In the genomic region with DNA sequence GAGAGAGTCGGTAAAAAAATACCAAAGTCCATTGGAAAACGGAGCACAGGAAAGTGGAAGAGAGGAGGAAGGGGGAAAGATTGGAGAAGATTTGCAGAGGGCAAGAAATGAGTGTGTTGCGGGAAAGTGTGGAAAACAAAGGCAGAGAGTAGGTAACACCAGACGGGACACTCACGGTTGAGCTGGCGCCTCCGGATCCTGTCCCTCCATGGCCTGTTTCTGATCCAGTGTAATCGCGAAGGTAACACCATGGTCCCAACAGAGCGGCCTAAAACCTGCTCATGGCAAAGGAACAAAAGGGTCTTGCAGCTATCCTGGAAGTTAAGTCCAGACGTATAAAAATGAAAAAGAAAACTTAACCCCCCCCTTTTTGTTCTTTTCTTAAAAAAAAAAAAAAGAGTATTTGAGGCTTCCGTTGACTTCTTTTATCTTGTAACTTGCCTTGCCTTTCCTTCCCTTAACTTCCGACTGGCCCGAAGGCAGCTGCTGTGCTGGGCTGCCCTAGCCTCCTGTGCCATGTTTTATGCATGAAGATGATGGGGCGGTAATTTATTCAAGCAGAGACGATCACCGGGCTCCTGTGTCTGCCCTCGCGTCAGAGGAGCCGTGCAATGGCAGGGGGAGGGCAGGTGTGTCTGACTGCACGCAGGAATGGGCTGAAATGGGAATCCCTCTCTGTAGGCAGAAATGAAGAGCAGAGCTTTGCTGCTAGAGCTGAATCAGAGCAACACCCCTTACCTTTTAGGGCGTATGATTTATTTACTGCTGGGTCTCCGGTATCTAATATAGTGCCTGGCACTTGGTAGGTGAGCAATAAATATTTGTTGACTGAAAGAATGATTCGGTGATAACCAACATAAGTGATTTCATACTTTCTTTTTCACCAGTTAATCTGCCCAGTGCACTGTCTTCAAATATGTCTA, we compare ENCODE assay signal across 8 cellular contexts.
DNase-seq lines count a peak whose midpoint lies in the region; ATAC-seq lines count a peak whose summit lies in the region.

No MANE protein-coding gene starts in this region.

- ATAC-seq in GM19438 (IDR thresholded peaks at IDR 0.05; ENCODE audit: low read depth, unreplicated experiment), result peak; percentile 41

- DNase-seq in NCI-H2029 (lab: John Stamatoyannopoulos, UW) (peak; percentile 67), activated gamma-delta T cell (lab: John Stamatoyannopoulos, UW) (peak; percentile 26), retina (peak; percentile 30), putamen (ENCODE audit: low spot score) (no peak), MV-4-11 (lab: John Stamatoyannopoulos, UW) (no peak), NCI-H446 treated with DMSO at 0.1 percent for 48 hours (lab: John Stamatoyannopoulos, UW) (no peak), mesenteric fat pad (ENCODE audit: low spot score) (no peak)

Comparison
In these comparisons a context has a peak if more than half of its experiments do, and no peak if none do; other contexts are left out.
1. DNase-seq: peak in NCI-H2029 (single experiment), activated gamma-delta T cell (single experiment) and retina (single experiment); none in putamen (single experiment), MV-4-11 (single experiment), NCI-H446 treated with DMSO at 0.1 percent for 48 hours (single experiment) and mesenteric fat pad (single experiment).